9 cellular contexts compared by ENCODE assay signal in genomic region chr4:108060164-108060563, GRCh38.
DNase-seq lines count a peak whose midpoint lies in the region; ATAC-seq and TF ChIP-seq lines count a peak whose summit lies in the region.
"Had no signal": no experiment of that assay in that cellular context is flagged by ENCODE, and none has a peak within 500 bp of the region (broad histone marks: within the 10 kb centered on the region; RNA-seq: fewer than 3 reads in every experiment).

No MANE protein-coding gene starts in this region.

- ATAC-seq in left lobe of liver (peak; percentile 81), upper lobe of left lung (ENCODE audit: low FRiP score in 2 of 2) (no peak)

- H3K27ac Mint-ChIP-seq in activated CD4-positive, alpha-beta memory T cell treated with anti-CD3 and anti-CD28 coated beads, Interleukin-2, amount 10 ng/mL, durations not matched to agents 7 days and 5 days, result no peak overlapping the region
- H3K27ac Mint-ChIP-seq: IgD-negative memory B cell had no signal

- H3K4me3 Mint-ChIP-seq in activated CD4-positive, alpha-beta memory T cell treated with anti-CD3 and anti-CD28 coated beads, Interleukin-2, amount 10 ng/mL, durations not matched to agents 7 days and 5 days, result no peak overlapping the region
- H3K4me3 Mint-ChIP-seq: IgD-negative memory B cell had no signal

- H3K36me3 ChIP-seq in upper lobe of left lung, result no peaks in the 10 kb centered on the region
- no peaks in the 10 kb centered on the region for H3K36me3 ChIP-seq in ovary

- peak; percentile 38; the same call in 1 of the 2 replicates for TF ChIP-seq CTCF in LNCAP (IDR thresholded peaks at IDR 0.05)
- peak; percentile 37 for TF ChIP-seq CTCF in astrocyte of the cerebellum (IDR thresholded peaks at IDR 0.05; ENCODE audit: low read depth, low read length, missing control alignments)
- peak in 2 of 6 experiments; percentile 23 to 26 for TF ChIP-seq CTCF in upper lobe of left lung (IDR thresholded peaks at IDR 0.05)
- TF ChIP-seq CTCF in ovary (IDR thresholded peaks at IDR 0.05), result no peak

- no peaks in the 10 kb centered on the region for H3K27me3 ChIP-seq in upper lobe of left lung
- H3K27me3 ChIP-seq in ovary, result no peaks in the 10 kb centered on the region

- no peak for TF ChIP-seq EP300 in upper lobe of left lung (IDR thresholded peaks at IDR 0.05)
- no peak for TF ChIP-seq EP300 in ovary (IDR thresholded peaks at IDR 0.05)

- no peak overlapping the region for H3K27ac ChIP-seq in upper lobe of left lung
- H3K27ac ChIP-seq in ovary, result no peak overlapping the region

- TF ChIP-seq POLR2A in upper lobe of left lung (IDR thresholded peaks at IDR 0.05) (no peak), ovary (IDR thresholded peaks at IDR 0.05) (no peak)

- peaks cover 3% of the 10 kb centered on the region for H3K4me1 Mint-ChIP-seq in activated CD4-positive, alpha-beta memory T cell treated with anti-CD3 and anti-CD28 coated beads, Interleukin-2, amount 10 ng/mL, durations not matched to agents 7 days and 5 days

- no peaks in the 10 kb centered on the region for H3K27me3 Mint-ChIP-seq in activated CD4-positive, alpha-beta memory T cell treated with anti-CD3 and anti-CD28 coated beads, Interleukin-2, amount 10 ng/mL, durations not matched to agents 7 days and 5 days

- DNase-seq in DMS53 (lab: John Stamatoyannopoulos, UW) (peak; percentile 38), astrocyte of the cerebellum (ENCODE audit: low read depth) (peak; percentile 49), left lobe of liver (ENCODE audit: low spot score) (no peak), upper lobe of left lung (no peak), ovary (no peak), 8988T (no peak)
- no peak for DNase-seq in activated CD4-positive, alpha-beta memory T cell treated with anti-CD3 and anti-CD28 coated beads, Interleukin-2, amount 10 ng/mL, durations not matched to agents 7 days and 5 days

- H3K36me3 Mint-ChIP-seq in activated CD4-positive, alpha-beta memory T cell treated with anti-CD3 and anti-CD28 coated beads, Interleukin-2, amount 10 ng/mL, durations not matched to agents 7 days and 5 days (ENCODE audit: low read depth), result peaks cover 7% of the 10 kb centered on the region
- H3K36me3 Mint-ChIP-seq: IgD-negative memory B cell had no signal

- POLR2A ChIA-PET in activated CD4-positive, alpha-beta memory T cell treated with anti-CD3 and anti-CD28 coated beads, Interleukin-2, amount 10 ng/mL, durations not matched to agents 7 days and 5 days (lab: Charles Lee), result interaction anchor here (0.9 kb wide), 1 partner anchor 30 kb away, joined by 3 read pairs; no protein-coding TSS in a partner anchor

- H3K9me3 ChIP-seq in upper lobe of left lung (no peaks in the 10 kb centered on the region), ovary (no peaks in the 10 kb centered on the region)

- no peak overlapping the region for H3K4me3 ChIP-seq in astrocyte of the cerebellum (ENCODE audit: low read depth, low read length)
- H3K4me3 ChIP-seq in upper lobe of left lung, result no peak overlapping the region
- H3K4me3 ChIP-seq in ovary, result no peak overlapping the region

- CTCF ChIA-PET in activated CD4-positive, alpha-beta memory T cell treated with anti-CD3 and anti-CD28 coated beads, Interleukin-2, amount 10 ng/mL, durations not matched to agents 7 days and 5 days (lab: Charles Lee), result interaction anchor here (0.6 to 1.2 kb wide), 3 partner anchors 14 to 178 kb away, joined by 3 to 7 read pairs (median 3); no protein-coding TSS in a partner anchor

- intact Hi-C loops in ovary (cut with DNase I), result no loop called here

- WGBS in upper lobe of left lung, 2 donors, result 56 to 62% methylated on average over 5 of the region's 5 CpGs
- 31 to 33% (median 33%) methylated on average over 5 of the region's 5 CpGs for WGBS in ovary, 3 donors

- H3K4me1 ChIP-seq in upper lobe of left lung (no peaks in the 10 kb centered on the region), ovary (ENCODE audit: insufficient read depth) (no peaks in the 10 kb centered on the region)

- no peaks in the 10 kb centered on the region for H3K9me3 Mint-ChIP-seq in activated CD4-positive, alpha-beta memory T cell treated with anti-CD3 and anti-CD28 coated beads, Interleukin-2, amount 10 ng/mL, durations not matched to agents 7 days and 5 days

- in situ Hi-C loops in astrocyte of the cerebellum (cut with HindIII; ENCODE audit: low sequenced_read_pairs), result no loop called here

Comparison
In these comparisons a context has a peak if more than half of its experiments do, and no peak if none do; other contexts are left out.
1. DNase-seq: peak in DMS53 (single experiment) and astrocyte of the cerebellum (single experiment); none in left lobe of liver (single experiment), upper lobe of left lung (0 of 2), ovary (0 of 5), activated CD4-positive, alpha-beta memory T cell treated with anti-CD3 and anti-CD28 coated beads, Interleukin-2, amount 10 ng/mL, durations not matched to agents 7 days and 5 days (single experiment) and 8988T (single experiment).
2. CTCF ChIP-seq: peak in LNCAP (single experiment) and astrocyte of the cerebellum (single experiment); none in ovary (0 of 3).